8 cellular contexts compared by ENCODE assay signal in the genomic region with DNA sequence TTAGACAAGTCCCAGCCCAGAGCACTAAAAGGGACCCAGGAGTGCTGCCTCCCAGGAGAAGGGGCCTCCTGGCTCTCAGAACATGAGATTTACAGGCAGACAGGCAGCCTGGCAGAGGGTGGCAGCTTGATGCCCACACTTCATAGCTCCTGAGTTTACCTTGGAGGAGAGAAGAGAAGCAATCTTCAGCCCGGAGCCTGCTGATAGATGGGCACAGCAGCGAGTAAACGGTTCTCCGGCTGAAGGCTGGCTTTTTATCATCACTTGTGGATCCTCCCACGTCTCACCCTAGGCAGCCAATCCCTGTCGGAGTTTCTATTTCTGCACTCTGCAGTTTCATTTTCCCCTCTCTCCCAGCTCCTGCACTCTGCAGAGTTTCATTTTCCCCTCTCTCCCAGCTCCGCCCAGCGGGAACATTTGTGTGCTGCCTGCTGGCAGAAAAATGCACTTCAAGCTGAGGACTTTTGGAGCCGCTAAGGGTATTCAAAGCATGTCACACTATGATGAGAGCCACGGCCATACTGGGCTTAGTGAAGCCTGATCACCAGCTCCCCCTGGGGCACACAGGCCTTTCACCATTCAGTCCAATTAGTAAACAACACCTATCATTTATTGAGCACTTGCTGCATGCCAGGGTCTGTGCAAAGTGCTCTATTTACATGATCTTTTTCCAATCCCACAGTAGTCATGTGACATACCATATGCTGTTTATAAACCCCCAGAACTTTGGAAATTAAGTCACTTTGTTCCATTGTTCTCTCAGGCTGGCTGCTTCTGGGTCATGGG. TPM values are rescaled to one million over a fixed set of nuclear protein-coding genes. Genes with fewer than 3 reads are reported as not detected.
DNase-seq lines count a peak whose midpoint lies in the region; ATAC-seq and TF ChIP-seq lines count a peak whose summit lies in the region.

A gene with protein sequence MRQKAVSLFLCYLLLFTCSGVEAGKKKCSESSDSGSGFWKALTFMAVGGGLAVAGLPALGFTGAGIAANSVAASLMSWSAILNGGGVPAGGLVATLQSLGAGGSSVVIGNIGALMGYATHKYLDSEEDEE (minus strand): TSS at position 229 of the 786 bp plus-strand sequence. CDS start 2,878 bp downstream, outside the sequence.

- ATAC-seq in GM19324 (IDR thresholded peaks at IDR 0.05; ENCODE audit: low FRiP score, unreplicated experiment), result peak; percentile 79
- ATAC-seq in lung (ENCODE audit: insufficient read depth, low FRiP score), result peak; percentile 94

- no peak for TF ChIP-seq CTCF in CD14-positive monocyte (IDR thresholded peaks at IDR 0.05)
- TF ChIP-seq CTCF in lung (IDR thresholded peaks at IDR 0.05; ENCODE audit: control extremely low read depth, extremely low read depth), result peak; percentile 24

- CTCF ChIA-PET in activated CD4-positive, alpha-beta memory T cell treated with anti-CD3 and anti-CD28 coated beads, Interleukin-2, amount 10 ng/mL, durations not matched to agents 7 days and 5 days (lab: Charles Lee), result interaction anchor here (0.5 to 13.0 kb wide), 10 partner anchors 9 to 417 kb away, joined by 3 to 448 read pairs (median 4); partner anchors contain the start of genes AHDC1, FAM76A and STX12

- peak within 1 kb of the TSS; percentile 6 for H3K27ac ChIP-seq in ectodermal cell (ENCODE audit: insufficient read depth, low read depth, low read length, poor library complexity, severe bottlenecking)
- peak within 1 kb of the TSS; percentile 82 to 94 for H3K27ac ChIP-seq in lung (ENCODE audit: low read depth in 1 of 2, low read length in 1 of 2)

- H3K9me3 ChIP-seq in ectodermal cell (ENCODE audit: control insufficient read depth, low read length) (no peaks in the 10 kb centered on the region), lung (ENCODE audit: control insufficient read depth in 2 of 2, insufficient read depth in 1 of 2, low read length in 1 of 2) (no peaks in the 10 kb centered on the region)

- peak within 1 kb of the TSS; percentile 18 for H3K4me3 ChIP-seq in ectodermal cell (ENCODE audit: insufficient read depth, low read depth, low read length)
- peak within 1 kb of the TSS; percentile 68 for H3K4me3 ChIP-seq in lung

- H3K36me3 ChIP-seq in ectodermal cell (ENCODE audit: control insufficient read depth, insufficient read depth, low read length) (no peaks in the 10 kb centered on the region), lung (ENCODE audit: control insufficient read depth in 2 of 2, insufficient read depth in 2 of 2, low read length in 2 of 2) (no peaks in the 10 kb centered on the region)

- peak within 1 kb of the TSS; percentile 89 to 95 (median 93) for H3K27ac Mint-ChIP-seq in CD14-positive monocyte
- H3K27ac Mint-ChIP-seq in activated CD4-positive, alpha-beta memory T cell treated with anti-CD3 and anti-CD28 coated beads, Interleukin-2, amount 10 ng/mL, durations not matched to agents 7 days and 5 days, result peak within 1 kb of the TSS; percentile 94

- H3K27me3 ChIP-seq in ectodermal cell (ENCODE audit: control insufficient read depth, insufficient read depth, low read length, poor library complexity, severe bottlenecking), result peaks cover 8% of the 10 kb centered on the region
- no peaks in the 10 kb centered on the region for H3K27me3 ChIP-seq in lung (ENCODE audit: control insufficient read depth, insufficient read depth)

- POLR2A ChIA-PET in activated CD4-positive, alpha-beta memory T cell treated with anti-CD3 and anti-CD28 coated beads, Interleukin-2, amount 10 ng/mL, durations not matched to agents 7 days and 5 days (lab: Charles Lee), result interaction anchor here (0.6 to 3.9 kb wide), 12 partner anchors 10 to 577 kb away, joined by 3 to 21 read pairs (median 4); partner anchors contain the start of genes FAM76A, PPP1R8 and STX12

- DNase-seq in CD14-positive monocyte (ENCODE audit: low spot score) (no peak), HK-2 (ENCODE audit: unreplicated experiment) (peak; percentile 81), NCI-H82 treated with DMSO at 0.1 percent for 48 hours (lab: John Stamatoyannopoulos, UW; ENCODE audit: unreplicated experiment) (peak; percentile 63), lung (ENCODE audit: low spot score) (peak; percentile 95)
- peak; percentile 86 for DNase-seq in activated CD4-positive, alpha-beta memory T cell treated with anti-CD3 and anti-CD28 coated beads, Interleukin-2, amount 10 ng/mL, durations not matched to agents 7 days and 5 days
- DNase-seq in stimulated activated CD4-positive, alpha-beta T cell treated with anti-CD3 and anti-CD28 coated beads, TNF-alpha, amount 100 ng/mL, for 4 hours (ENCODE audit: low read depth in 3 of 3), result peak; percentile 40 to 65 (median 65)

- peaks cover 0 to 3% (median 2%) of the 10 kb centered on the region in 3 donors for H3K27me3 Mint-ChIP-seq in CD14-positive monocyte (ENCODE audit: low read depth in 3 of 3)
- H3K27me3 Mint-ChIP-seq in activated CD4-positive, alpha-beta memory T cell treated with anti-CD3 and anti-CD28 coated beads, Interleukin-2, amount 10 ng/mL, durations not matched to agents 7 days and 5 days, result no peaks in the 10 kb centered on the region

- peak within 1 kb of the TSS; percentile 92 to 97 for H3K4me3 Mint-ChIP-seq in CD14-positive monocyte
- peak within 1 kb of the TSS; percentile 94 for H3K4me3 Mint-ChIP-seq in activated CD4-positive, alpha-beta memory T cell treated with anti-CD3 and anti-CD28 coated beads, Interleukin-2, amount 10 ng/mL, durations not matched to agents 7 days and 5 days

- peaks cover 0 to 2% (median 0%) of the 10 kb centered on the region in 7 donors for H3K9me3 Mint-ChIP-seq in CD14-positive monocyte
- no peaks in the 10 kb centered on the region for H3K9me3 Mint-ChIP-seq in activated CD4-positive, alpha-beta memory T cell treated with anti-CD3 and anti-CD28 coated beads, Interleukin-2, amount 10 ng/mL, durations not matched to agents 7 days and 5 days

- H3K4me1 ChIP-seq in ectodermal cell (ENCODE audit: control insufficient read depth, insufficient read depth, low read length) (peaks cover 7% of the 10 kb centered on the region), lung (ENCODE audit: control insufficient read depth in 2 of 2, insufficient read depth in 2 of 2, low read length in 2 of 2) (peaks cover 2 to 12% of the 10 kb centered on the region in 2 donors)

- H3K36me3 Mint-ChIP-seq in CD14-positive monocyte, result peaks cover 4 to 8% of the 10 kb centered on the region in 2 donors
- peaks cover 34% of the 10 kb centered on the region for H3K36me3 Mint-ChIP-seq in activated CD4-positive, alpha-beta memory T cell treated with anti-CD3 and anti-CD28 coated beads, Interleukin-2, amount 10 ng/mL, durations not matched to agents 7 days and 5 days (ENCODE audit: low read depth)

- H3K4me1 Mint-ChIP-seq in CD14-positive monocyte, result peaks cover 40% of the 10 kb centered on the region
- peaks cover 42% of the 10 kb centered on the region for H3K4me1 Mint-ChIP-seq in activated CD4-positive, alpha-beta memory T cell treated with anti-CD3 and anti-CD28 coated beads, Interleukin-2, amount 10 ng/mL, durations not matched to agents 7 days and 5 days

- intact Hi-C loops in CD14-positive monocyte (cut with micrococcal nuclease), result loop anchor here in 1 of 2 donors (10.0 kb wide), 1 partner anchor 367 kb away; no protein-coding TSS in a partner anchor

- WGBS in ectodermal cell, 2 experiments, result 3 to 7% methylated on average over 10 of the region's 10 CpGs
- 0% methylated on average over 10 of the region's 10 CpGs for WGBS in lung, 2 donors

RNA-seq across cellular contexts. Expression of the gene that starts here (rescaled TPM):
- polyA plus RNA-seq in CD14-positive monocyte, result 100 to 1,000 TPM; 276 TPM
- 100 to 1,000 TPM; 577 to 593 TPM for total RNA-seq in activated CD4-positive, alpha-beta memory T cell treated with anti-CD3 and anti-CD28 coated beads, Interleukin-2, amount 10 ng/mL, durations not matched to agents 7 days and 5 days
- 43.7 TPM for polyA plus RNA-seq in ectodermal cell (2013, experiment 1 of 4)
- 27.6 TPM for polyA plus RNA-seq in ectodermal cell (2013, experiment 2 of 4)
- 35.9 TPM for polyA plus RNA-seq in ectodermal cell (2013, experiment 3 of 4)
- 36.1 TPM for polyA plus RNA-seq in ectodermal cell (2013, experiment 4 of 4)
- 100 to 1,000 TPM in 1 of 2 donors, 10 to 100 TPM in 1; 36.0 to 129 TPM for total RNA-seq in lung
- polyA plus RNA-seq in lung, result 100 to 1,000 TPM; 110 to 383 TPM

Comparison
In these comparisons a context has a peak if more than half of its experiments do, and no peak if none do; other contexts are left out.
1. RNA of the gene that starts here (total RNA-seq): 577 to 593 TPM in activated CD4-positive, alpha-beta memory T cell treated with anti-CD3 and anti-CD28 coated beads, Interleukin-2, amount 10 ng/mL, durations not matched to agents 7 days and 5 days; 36.0 to 129 TPM in lung; every median in the first group is over 4 times any median in the second.